2 cellular contexts compared by ENCODE assay signal in genomic region chrX:13691845-13692334, GRCh38.
TF ChIP-seq lines count a peak whose summit lies in the region.

No MANE protein-coding gene starts in this region.

TF ChIP-seq in HEK293T, 16 proteins besides CTCF, POLR2A, EP300 and RAD21:
- no peak for TF ChIP-seq ARNT (IDR thresholded peaks at IDR 0.05)
- no peak for TF ChIP-seq FOXK2 (IDR thresholded peaks at IDR 0.05)
- no peak for TF ChIP-seq ELF4 (IDR thresholded peaks at IDR 0.05)
- TF ChIP-seq, protein P1, sequence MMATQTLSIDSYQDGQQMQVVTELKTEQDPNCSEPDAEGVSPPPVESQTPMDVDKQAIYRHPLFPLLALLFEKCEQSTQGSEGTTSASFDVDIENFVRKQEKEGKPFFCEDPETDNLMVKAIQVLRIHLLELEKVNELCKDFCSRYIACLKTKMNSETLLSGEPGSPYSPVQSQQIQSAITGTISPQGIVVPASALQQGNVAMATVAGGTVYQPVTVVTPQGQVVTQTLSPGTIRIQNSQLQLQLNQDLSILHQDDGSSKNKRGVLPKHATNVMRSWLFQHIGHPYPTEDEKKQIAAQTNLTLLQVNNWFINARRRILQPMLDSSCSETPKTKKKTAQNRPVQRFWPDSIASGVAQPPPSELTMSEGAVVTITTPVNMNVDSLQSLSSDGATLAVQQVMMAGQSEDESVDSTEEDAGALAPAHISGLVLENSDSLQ (IDR thresholded peaks at IDR 0.05) = peak; percentile 72
- TF ChIP-seq LEF1 (IDR thresholded peaks at IDR 0.05; ENCODE audit: borderline replicate concordance) = no peak
- no peak for TF ChIP-seq SUZ12 (IDR thresholded peaks at IDR 0.05)

TF ChIP-seq in K562, 482 proteins besides CTCF, POLR2A, EP300 and RAD21:
- TF ChIP-seq JUND (IDR thresholded peaks at IDR 0.05; ENCODE audit: borderline replicate concordance, low read depth, low read length) = peak; percentile 33; the same call in 1 of the 2 replicates
- TF ChIP-seq JUND (tag; IDR thresholded peaks at IDR 0.05; ENCODE audit: borderline replicate concordance, low read depth, low read length) = 0 out of 3 replicates have a peak, but pooled peaks have one; percentile 11
- TF ChIP-seq, protein P2, sequence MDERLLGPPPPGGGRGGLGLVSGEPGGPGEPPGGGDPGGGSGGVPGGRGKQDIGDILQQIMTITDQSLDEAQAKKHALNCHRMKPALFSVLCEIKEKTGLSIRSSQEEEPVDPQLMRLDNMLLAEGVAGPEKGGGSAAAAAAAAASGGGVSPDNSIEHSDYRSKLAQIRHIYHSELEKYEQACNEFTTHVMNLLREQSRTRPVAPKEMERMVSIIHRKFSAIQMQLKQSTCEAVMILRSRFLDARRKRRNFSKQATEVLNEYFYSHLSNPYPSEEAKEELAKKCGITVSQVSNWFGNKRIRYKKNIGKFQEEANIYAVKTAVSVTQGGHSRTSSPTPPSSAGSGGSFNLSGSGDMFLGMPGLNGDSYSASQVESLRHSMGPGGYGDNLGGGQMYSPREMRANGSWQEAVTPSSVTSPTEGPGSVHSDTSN (CRISPR knock-in tag; IDR thresholded peaks at IDR 0.05; ENCODE audit: low read depth) = no peak
- TF ChIP-seq, protein P2 (tag; conservative IDR thresholded peaks at IDR 0.05; ENCODE audit: low read depth) = peak; percentile 47
- peak; percentile 20; the same call in 1 of the 2 replicates for TF ChIP-seq SMARCE1 (IDR thresholded peaks at IDR 0.05)
- no peak for TF ChIP-seq FOS (IDR thresholded peaks at IDR 0.05; ENCODE audit: extremely low read depth, insufficient read length)
- TF ChIP-seq SMARCA4 (IDR thresholded peaks at IDR 0.05) = 0 out of 2 replicates have a peak, but pooled peaks have one; percentile 19
- TF ChIP-seq POLR2AphosphoS5 (IDR thresholded peaks at IDR 0.05; ENCODE audit: control insufficient read depth, insufficient read depth, low read depth, low read length) = 0 out of 2 replicates have a peak, but pooled peaks have one; percentile 20
- TF ChIP-seq RBM25 (IDR thresholded peaks at IDR 0.05; ENCODE audit: low read depth, low read length, severe bottlenecking) = peak; percentile 5
- peak; percentile 31; the same call in 1 of the 2 replicates for TF ChIP-seq ARID1B (IDR thresholded peaks at IDR 0.05)
- TF ChIP-seq ARNT (IDR thresholded peaks at IDR 0.05) = 0 out of 4 replicates have a peak, but pooled peaks of 1 of the 2 experiments have one; percentile 22
- peak; percentile 34; the same call in 1 of the 2 replicates for TF ChIP-seq SMARCA5 (IDR thresholded peaks at IDR 0.05)
- TF ChIP-seq ATF3 (IDR thresholded peaks at IDR 0.05) = peak; percentile 76
- no peak for TF ChIP-seq ATF3 (CRISPR knock-in tag; conservative IDR thresholded peaks at IDR 0.05)
- TF ChIP-seq MEIS2 (IDR thresholded peaks at IDR 0.05; ENCODE audit: partially characterized antibody) = peak; percentile 68
- peak; percentile 74 for TF ChIP-seq FOSL1 (tag; conservative IDR thresholded peaks at IDR 0.05)
- TF ChIP-seq TEAD4 (IDR thresholded peaks at IDR 0.05; ENCODE audit: low read length) = peak; percentile 50; the same call in 1 of the 2 replicates
- no peak for TF ChIP-seq TEAD4 (CRISPR knock-in tag; IDR thresholded peaks at IDR 0.05; ENCODE audit: borderline replicate concordance)
- no peak for TF ChIP-seq ZBTB7A (IDR thresholded peaks at IDR 0.05; ENCODE audit: borderline replicate concordance, control insufficient read depth, low read depth, low read length)
- 0 out of 2 replicates have a peak, but pooled peaks have one; percentile 19 for TF ChIP-seq JUN (IDR thresholded peaks at IDR 0.05; ENCODE audit: borderline replicate concordance, low read depth, low read length)
- TF ChIP-seq JUN (CRISPR knock-in tag; IDR thresholded peaks at IDR 0.05; ENCODE audit: borderline replicate concordance) = no peak
- TF ChIP-seq SNIP1 (IDR thresholded peaks at IDR 0.05; ENCODE audit: low read depth) = no peak
- no peak for TF ChIP-seq ZFX (CRISPR knock-in tag; IDR thresholded peaks at IDR 0.05)
- TF ChIP-seq, protein P1 (IDR thresholded peaks at IDR 0.05) = peak; percentile 80
TF ChIP-seq in K562: peak in this region for 15.
